ENCODE assay signal across 19 cellular contexts in the genomic region with DNA sequence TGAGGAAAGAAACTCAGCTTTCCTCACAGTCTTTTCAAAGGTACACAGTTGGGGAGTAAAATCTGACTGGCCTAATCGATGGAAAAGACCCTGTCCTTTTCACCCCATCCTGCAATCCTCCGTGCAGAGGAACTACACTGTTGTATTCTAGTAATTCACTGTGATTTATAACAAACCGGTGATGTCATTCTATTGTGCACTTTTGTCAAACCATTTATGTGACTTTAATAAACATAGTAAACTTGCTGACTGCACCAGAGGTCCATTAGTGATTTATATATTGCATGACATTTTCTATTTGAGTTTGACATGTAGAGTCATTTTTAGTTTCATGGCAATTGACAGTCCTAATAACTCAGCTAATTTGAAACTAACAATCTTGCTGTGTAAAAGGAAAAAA.
"Had no signal": no experiment of that assay in that cellular context is flagged by ENCODE, and none has a peak within 500 bp of the region (broad histone marks: within the 10 kb centered on the region; RNA-seq: fewer than 3 reads in every experiment).

No MANE protein-coding gene starts in this region.

- DNase-seq: activated CD4-positive, alpha-beta T cell treated with anti-CD3 and anti-CD28 coated beads, Interleukin-2, amount 50 U/mL, for 4 hours; activated gamma-delta T cell; activated T-cell treated with anti-CD3 and anti-CD28 coated beads, Interleukin-2, amount 50 U/mL, for 48 hours; amniotic stem cell; mammary epithelial cell; mucosa of descending colon; naive thymus-derived CD4-positive, alpha-beta T cell; stimulated activated CD4-positive, alpha-beta T cell treated with anti-CD3 and anti-CD28 coated beads, Interleukin-1b, Interleukin-23, amount 100 ng/mL, for 48 hours; stomach; T-cell; T1000 had no signal

- H3K4me3 ChIP-seq: mucosa of descending colon, stomach, thoracic aorta had no signal

- H3K27ac ChIP-seq: stomach, thoracic aorta had no signal

- H3K27me3 ChIP-seq: stomach had no signal

- ATAC-seq: left lobe of liver; mucosa of descending colon; naive thymus-derived CD4-positive, alpha-beta T cell; sciatic nerve; T-cell had no signal

- FAIRE-seq: colon, endometrium, islet of Langerhans had no signal

- H3K27me3 Mint-ChIP-seq: activated naive CD8-positive, alpha-beta T cell; naive thymus-derived CD4-positive, alpha-beta T cell; progenitor cell of endocrine pancreas; T-cell had no signal

- H3K9me3 ChIP-seq: mucosa of descending colon, stomach, thoracic aorta had no signal

- H3K9me3 Mint-ChIP-seq: T-cell had no signal

- H3K27ac Mint-ChIP-seq: activated naive CD8-positive, alpha-beta T cell; progenitor cell of endocrine pancreas had no signal

- H3K4me3 Mint-ChIP-seq: activated naive CD8-positive, alpha-beta T cell; naive thymus-derived CD4-positive, alpha-beta T cell; T-cell had no signal
